Comparison of ENCODE assay signal across 8 cellular contexts in the genomic region with DNA sequence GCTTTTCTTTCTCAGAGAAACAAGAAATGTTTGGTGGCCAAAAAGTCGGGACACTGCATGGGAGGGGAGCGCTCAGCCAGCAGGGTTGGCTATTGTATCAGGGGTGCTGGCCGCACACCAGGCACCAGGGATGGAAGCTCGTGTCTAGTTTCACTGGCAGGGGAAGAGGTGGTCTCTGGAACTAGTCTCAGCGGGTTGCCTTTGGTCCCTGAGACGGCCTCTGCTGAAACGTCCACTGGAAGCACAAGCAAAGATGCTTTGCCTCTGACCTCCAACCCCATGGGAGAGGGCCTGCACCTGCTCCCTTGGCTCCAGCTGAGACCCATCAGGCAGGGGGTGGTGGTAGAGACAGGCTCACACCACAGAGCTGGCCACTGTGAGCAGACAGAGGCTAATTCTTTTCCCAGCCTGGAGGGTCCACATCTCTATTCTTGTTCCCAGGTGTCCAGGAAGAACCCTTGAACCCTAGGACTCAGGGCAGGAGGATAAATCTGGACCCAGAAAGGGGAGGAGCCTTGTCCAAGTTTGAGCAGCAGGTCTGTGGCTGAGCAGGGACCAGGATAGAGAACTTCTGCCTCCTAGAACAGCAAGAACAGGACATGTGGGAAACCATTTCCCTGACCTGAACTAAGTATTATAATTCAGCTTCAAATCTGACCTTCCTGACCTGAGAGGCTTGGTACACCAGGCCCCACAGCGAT.
A peak's percentile ranks its signal among the peaks of the same experiment; 100 is the strongest.
DNase-seq lines count a peak whose midpoint lies in the region; ATAC-seq and TF ChIP-seq lines count a peak whose summit lies in the region.

No MANE protein-coding gene starts in this region.

- H3K27me3 Mint-ChIP-seq in activated CD4-positive, alpha-beta T cell treated with anti-CD3 and anti-CD28 coated beads for 36 hours, result no peaks in the 10 kb centered on the region
- H3K27me3 Mint-ChIP-seq in type B pancreatic cell, result peaks cover 10% of the 10 kb centered on the region

- POLR2A ChIA-PET in activated CD4-positive, alpha-beta T cell treated with anti-CD3 and anti-CD28 coated beads for 36 hours (lab: Charles Lee), result interaction anchor here (0.7 kb wide), 1 partner anchor 118 kb away, joined by 6 read pairs; no protein-coding TSS in a partner anchor

- ATAC-seq in activated CD4-positive, alpha-beta T cell treated with anti-CD3 and anti-CD28 coated beads for 36 hours, result no peak
- ATAC-seq in HG03442 (IDR thresholded peaks at IDR 0.05; ENCODE audit: unreplicated experiment), result no peak

- H3K27ac Mint-ChIP-seq in activated CD4-positive, alpha-beta T cell treated with anti-CD3 and anti-CD28 coated beads for 36 hours, result peak overlapping the region; percentile 14
- H3K27ac Mint-ChIP-seq in type B pancreatic cell, result no peak overlapping the region

- intact Hi-C loops in activated CD4-positive, alpha-beta T cell treated with anti-CD3 and anti-CD28 coated beads for 36 hours (cut with DNase I, micrococcal nuclease), result no loop called here

- TF ChIP-seq CTCF in choroid plexus epithelial cell (conservative IDR thresholded peaks at IDR 0.05; ENCODE audit: low read depth, low read length) (no peak), type B pancreatic cell (conservative IDR thresholded peaks at IDR 0.05) (no peak)

- H3K4me1 Mint-ChIP-seq in activated CD4-positive, alpha-beta T cell treated with anti-CD3 and anti-CD28 coated beads for 36 hours, result peaks cover 11% of the 10 kb centered on the region
- H3K4me1 Mint-ChIP-seq in type B pancreatic cell (ENCODE audit: unreplicated experiment), result peaks cover 16% of the 10 kb centered on the region

- H3K9me3 Mint-ChIP-seq in activated CD4-positive, alpha-beta T cell treated with anti-CD3 and anti-CD28 coated beads for 36 hours (ENCODE audit: low read depth), result no peaks in the 10 kb centered on the region
- no peaks in the 10 kb centered on the region for H3K9me3 Mint-ChIP-seq in type B pancreatic cell

- CTCF ChIA-PET in activated CD4-positive, alpha-beta T cell treated with anti-CD3 and anti-CD28 coated beads for 36 hours (lab: Charles Lee), result no interaction called here

- DNase-seq in activated CD4-positive, alpha-beta T cell treated with anti-CD3 and anti-CD28 coated beads for 36 hours, result no peak
- no peak for DNase-seq in activated CD4-positive, alpha-beta T cell treated with anti-CD3 and anti-CD28 coated beads, Interleukin-2, amount 50 U/mL, for 1 hour
- DNase-seq in choroid plexus epithelial cell (ENCODE audit: low read depth) (no peak), midbrain (lab: John Stamatoyannopoulos, UW) (peak; percentile 66), type B pancreatic cell (ENCODE audit: extremely low spot score, unreplicated experiment) (no peak), HCEC 1CT (no peak), MV-4-11 (lab: John Stamatoyannopoulos, UW) (no peak)

- H3K4me3 ChIP-seq in choroid plexus epithelial cell (ENCODE audit: low read depth, low read length), result peak overlapping the region; percentile 71

- H3K36me3 Mint-ChIP-seq in activated CD4-positive, alpha-beta T cell treated with anti-CD3 and anti-CD28 coated beads for 36 hours (ENCODE audit: low read depth), result no peaks in the 10 kb centered on the region
- H3K36me3 Mint-ChIP-seq in type B pancreatic cell, result no peaks in the 10 kb centered on the region

- H3K4me3 Mint-ChIP-seq in activated CD4-positive, alpha-beta T cell treated with anti-CD3 and anti-CD28 coated beads for 36 hours, result no peak overlapping the region
- peak overlapping the region; percentile 85 for H3K4me3 Mint-ChIP-seq in type B pancreatic cell
